In the genomic region with DNA sequence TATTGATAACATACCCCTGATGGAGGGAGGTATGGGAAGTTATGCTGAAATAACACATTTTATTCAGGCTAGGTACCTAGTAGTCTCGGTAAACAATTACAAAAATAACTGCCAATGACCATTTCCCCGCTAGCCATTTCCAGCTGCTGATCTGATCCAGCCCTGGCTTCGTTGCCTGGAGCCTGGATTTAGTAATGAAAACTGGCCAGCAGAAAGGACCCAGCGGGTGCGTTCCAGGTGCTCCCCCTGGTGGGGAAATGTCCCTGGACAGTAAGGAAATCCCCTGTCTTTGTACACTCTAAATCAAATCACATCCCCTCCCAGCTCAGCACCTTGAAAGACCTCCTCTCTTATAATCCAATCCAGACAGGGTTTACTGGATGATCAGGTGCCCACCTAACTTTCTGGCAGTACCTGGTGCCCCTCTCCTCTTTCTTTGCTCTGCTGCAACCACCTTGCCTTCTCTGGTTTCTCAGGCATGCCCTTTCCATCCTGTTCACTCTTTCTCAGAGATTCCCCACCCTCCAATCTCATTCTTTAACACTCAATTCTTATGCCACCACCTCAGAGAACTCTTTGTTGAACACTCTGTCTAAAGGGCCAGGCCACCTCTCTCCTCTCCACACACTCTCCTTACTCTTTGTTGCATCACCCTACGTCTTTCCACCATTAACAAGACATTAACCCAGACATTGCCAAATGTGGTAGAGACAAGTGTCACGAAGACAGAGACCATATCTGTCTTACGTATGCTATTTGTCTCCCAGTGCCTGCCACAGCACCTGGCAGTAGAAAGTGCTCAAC, we compare ENCODE assay signal across 1 cellular context.
A peak's percentile ranks its signal among the peaks of the same experiment; 100 is the strongest.
TF ChIP-seq lines count a peak whose summit lies in the region.

No MANE protein-coding gene starts in this region.

TF ChIP-seq in K562, 482 proteins besides CTCF, POLR2A, EP300 and RAD21 (continues in another document):
- TF ChIP-seq, protein P1, sequence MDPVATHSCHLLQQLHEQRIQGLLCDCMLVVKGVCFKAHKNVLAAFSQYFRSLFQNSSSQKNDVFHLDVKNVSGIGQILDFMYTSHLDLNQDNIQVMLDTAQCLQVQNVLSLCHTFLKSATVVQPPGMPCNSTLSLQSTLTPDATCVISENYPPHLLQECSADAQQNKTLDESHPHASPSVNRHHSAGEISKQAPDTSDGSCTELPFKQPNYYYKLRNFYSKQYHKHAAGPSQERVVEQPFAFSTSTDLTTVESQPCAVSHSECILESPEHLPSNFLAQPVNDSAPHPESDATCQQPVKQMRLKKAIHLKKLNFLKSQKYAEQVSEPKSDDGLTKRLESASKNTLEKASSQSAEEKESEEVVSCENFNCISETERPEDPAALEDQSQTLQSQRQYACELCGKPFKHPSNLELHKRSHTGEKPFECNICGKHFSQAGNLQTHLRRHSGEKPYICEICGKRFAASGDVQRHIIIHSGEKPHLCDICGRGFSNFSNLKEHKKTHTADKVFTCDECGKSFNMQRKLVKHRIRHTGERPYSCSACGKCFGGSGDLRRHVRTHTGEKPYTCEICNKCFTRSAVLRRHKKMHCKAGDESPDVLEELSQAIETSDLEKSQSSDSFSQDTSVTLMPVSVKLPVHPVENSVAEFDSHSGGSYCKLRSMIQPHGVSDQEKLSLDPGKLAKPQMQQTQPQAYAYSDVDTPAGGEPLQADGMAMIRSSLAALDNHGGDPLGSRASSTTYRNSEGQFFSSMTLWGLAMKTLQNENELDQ (CRISPR knock-in tag; IDR thresholded peaks at IDR 0.05; ENCODE audit: borderline replicate concordance): no peak
- no peak for TF ChIP-seq ZNF347 (CRISPR knock-in tag; IDR thresholded peaks at IDR 0.05; ENCODE audit: low read depth)
- no peak for TF ChIP-seq NFYB (IDR thresholded peaks at IDR 0.05; ENCODE audit: extremely low read depth, insufficient read length)
- TF ChIP-seq ZNF175 (CRISPR knock-in tag; IDR thresholded peaks at IDR 0.05; ENCODE audit: low read depth): peak; percentile 93
- no peak for TF ChIP-seq FOXA3 (CRISPR knock-in tag; conservative IDR thresholded peaks at IDR 0.05 in 1 of 2, IDR thresholded peaks at IDR 0.05 in 1 of 2)
- TF ChIP-seq ZNF75A (CRISPR knock-in tag; IDR thresholded peaks at IDR 0.05): no peak
- no peak for TF ChIP-seq PHB2 (IDR thresholded peaks at IDR 0.05; ENCODE audit: low read depth)
- TF ChIP-seq ESRRB (CRISPR knock-in tag; IDR thresholded peaks at IDR 0.05; ENCODE audit: borderline replicate concordance): no peak
- no peak for TF ChIP-seq ZNF3 (CRISPR knock-in tag; IDR thresholded peaks at IDR 0.05)
- no peak for TF ChIP-seq TCF3 (CRISPR knock-in tag; IDR thresholded peaks at IDR 0.05)
- TF ChIP-seq CEBPB (tag; IDR thresholded peaks at IDR 0.05): peak; percentile 48; the same call in 1 of the 2 replicates
- no peak for TF ChIP-seq WHSC1 (IDR thresholded peaks at IDR 0.05; ENCODE audit: low read length)
- 0 out of 2 replicates have a peak, but pooled peaks have one; percentile 50 for TF ChIP-seq ZSCAN32 (CRISPR knock-in tag; IDR thresholded peaks at IDR 0.05)
- TF ChIP-seq, protein P2, sequence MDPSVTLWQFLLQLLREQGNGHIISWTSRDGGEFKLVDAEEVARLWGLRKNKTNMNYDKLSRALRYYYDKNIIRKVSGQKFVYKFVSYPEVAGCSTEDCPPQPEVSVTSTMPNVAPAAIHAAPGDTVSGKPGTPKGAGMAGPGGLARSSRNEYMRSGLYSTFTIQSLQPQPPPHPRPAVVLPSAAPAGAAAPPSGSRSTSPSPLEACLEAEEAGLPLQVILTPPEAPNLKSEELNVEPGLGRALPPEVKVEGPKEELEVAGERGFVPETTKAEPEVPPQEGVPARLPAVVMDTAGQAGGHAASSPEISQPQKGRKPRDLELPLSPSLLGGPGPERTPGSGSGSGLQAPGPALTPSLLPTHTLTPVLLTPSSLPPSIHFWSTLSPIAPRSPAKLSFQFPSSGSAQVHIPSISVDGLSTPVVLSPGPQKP (CRISPR knock-in tag; IDR thresholded peaks at IDR 0.05): no peak
- TF ChIP-seq, protein P3, sequence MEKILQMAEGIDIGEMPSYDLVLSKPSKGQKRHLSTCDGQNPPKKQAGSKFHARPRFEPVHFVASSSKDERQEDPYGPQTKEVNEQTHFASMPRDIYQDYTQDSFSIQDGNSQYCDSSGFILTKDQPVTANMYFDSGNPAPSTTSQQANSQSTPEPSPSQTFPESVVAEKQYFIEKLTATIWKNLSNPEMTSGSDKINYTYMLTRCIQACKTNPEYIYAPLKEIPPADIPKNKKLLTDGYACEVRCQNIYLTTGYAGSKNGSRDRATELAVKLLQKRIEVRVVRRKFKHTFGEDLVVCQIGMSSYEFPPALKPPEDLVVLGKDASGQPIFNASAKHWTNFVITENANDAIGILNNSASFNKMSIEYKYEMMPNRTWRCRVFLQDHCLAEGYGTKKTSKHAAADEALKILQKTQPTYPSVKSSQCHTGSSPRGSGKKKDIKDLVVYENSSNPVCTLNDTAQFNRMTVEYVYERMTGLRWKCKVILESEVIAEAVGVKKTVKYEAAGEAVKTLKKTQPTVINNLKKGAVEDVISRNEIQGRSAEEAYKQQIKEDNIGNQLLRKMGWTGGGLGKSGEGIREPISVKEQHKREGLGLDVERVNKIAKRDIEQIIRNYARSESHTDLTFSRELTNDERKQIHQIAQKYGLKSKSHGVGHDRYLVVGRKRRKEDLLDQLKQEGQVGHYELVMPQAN (IDR thresholded peaks at IDR 0.05; ENCODE audit: borderline replicate concordance): no peak
- no peak for TF ChIP-seq KDM4B (IDR thresholded peaks at IDR 0.05; ENCODE audit: borderline replicate concordance in 2 of 2, low read depth in 1 of 2)
- no peak for TF ChIP-seq NFXL1 (CRISPR knock-in tag; IDR thresholded peaks at IDR 0.05)
- TF ChIP-seq POLR2H (tag; IDR thresholded peaks at IDR 0.05; ENCODE audit: low read depth): 0 out of 2 replicates have a peak, but pooled peaks have one; percentile 18
- no peak for TF ChIP-seq MIER1 (IDR thresholded peaks at IDR 0.05; ENCODE audit: low read depth)
- TF ChIP-seq, protein P4, sequence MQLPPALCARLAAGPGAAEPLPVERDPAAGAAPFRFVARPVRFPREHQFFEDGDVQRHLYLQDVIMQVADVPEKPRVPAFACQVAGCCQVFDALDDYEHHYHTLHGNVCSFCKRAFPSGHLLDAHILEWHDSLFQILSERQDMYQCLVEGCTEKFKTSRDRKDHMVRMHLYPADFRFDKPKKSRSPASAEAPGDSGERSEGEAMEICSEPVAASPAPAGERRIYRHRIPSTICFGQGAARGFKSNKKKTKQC (CRISPR knock-in tag; IDR thresholded peaks at IDR 0.05): no peak
- TF ChIP-seq BMI1 (IDR thresholded peaks at IDR 0.05; ENCODE audit: low read length): no peak
- no peak for TF ChIP-seq PYGO2 (tag; IDR thresholded peaks at IDR 0.05)
- TF ChIP-seq ZC3H4 (CRISPR knock-in tag; IDR thresholded peaks at IDR 0.05; ENCODE audit: borderline replicate concordance): no peak
- peak; percentile 45; the same call in 1 of the 2 replicates for TF ChIP-seq MTA3 (IDR thresholded peaks at IDR 0.05; ENCODE audit: borderline replicate concordance)
- no peak for TF ChIP-seq MTF1 (CRISPR knock-in tag; IDR thresholded peaks at IDR 0.05; ENCODE audit: borderline replicate concordance)
- TF ChIP-seq, protein P5, sequence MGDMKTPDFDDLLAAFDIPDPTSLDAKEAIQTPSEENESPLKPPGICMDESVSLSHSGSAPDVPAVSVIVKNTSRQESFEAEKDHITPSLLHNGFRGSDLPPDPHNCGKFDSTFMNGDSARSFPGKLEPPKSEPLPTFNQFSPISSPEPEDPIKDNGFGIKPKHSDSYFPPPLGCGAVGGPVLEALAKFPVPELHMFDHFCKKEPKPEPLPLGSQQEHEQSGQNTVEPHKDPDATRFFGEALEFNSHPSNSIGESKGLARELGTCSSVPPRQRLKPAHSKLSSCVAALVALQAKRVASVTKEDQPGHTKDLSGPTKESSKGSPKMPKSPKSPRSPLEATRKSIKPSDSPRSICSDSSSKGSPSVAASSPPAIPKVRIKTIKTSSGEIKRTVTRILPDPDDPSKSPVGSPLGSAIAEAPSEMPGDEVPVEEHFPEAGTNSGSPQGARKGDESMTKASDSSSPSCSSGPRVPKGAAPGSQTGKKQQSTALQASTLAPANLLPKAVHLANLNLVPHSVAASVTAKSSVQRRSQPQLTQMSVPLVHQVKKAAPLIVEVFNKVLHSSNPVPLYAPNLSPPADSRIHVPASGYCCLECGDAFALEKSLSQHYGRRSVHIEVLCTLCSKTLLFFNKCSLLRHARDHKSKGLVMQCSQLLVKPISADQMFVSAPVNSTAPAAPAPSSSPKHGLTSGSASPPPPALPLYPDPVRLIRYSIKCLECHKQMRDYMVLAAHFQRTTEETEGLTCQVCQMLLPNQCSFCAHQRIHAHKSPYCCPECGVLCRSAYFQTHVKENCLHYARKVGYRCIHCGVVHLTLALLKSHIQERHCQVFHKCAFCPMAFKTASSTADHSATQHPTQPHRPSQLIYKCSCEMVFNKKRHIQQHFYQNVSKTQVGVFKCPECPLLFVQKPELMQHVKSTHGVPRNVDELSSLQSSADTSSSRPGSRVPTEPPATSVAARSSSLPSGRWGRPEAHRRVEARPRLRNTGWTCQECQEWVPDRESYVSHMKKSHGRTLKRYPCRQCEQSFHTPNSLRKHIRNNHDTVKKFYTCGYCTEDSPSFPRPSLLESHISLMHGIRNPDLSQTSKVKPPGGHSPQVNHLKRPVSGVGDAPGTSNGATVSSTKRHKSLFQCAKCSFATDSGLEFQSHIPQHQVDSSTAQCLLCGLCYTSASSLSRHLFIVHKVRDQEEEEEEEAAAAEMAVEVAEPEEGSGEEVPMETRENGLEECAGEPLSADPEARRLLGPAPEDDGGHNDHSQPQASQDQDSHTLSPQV (IDR thresholded peaks at IDR 0.05): no peak
- no peak for TF ChIP-seq POLR2AphosphoS2 (IDR thresholded peaks at IDR 0.05; ENCODE audit: low read length)
- TF ChIP-seq CCAR2 (IDR thresholded peaks at IDR 0.05; ENCODE audit: low read depth, low read length): no peak
- TF ChIP-seq RBM14 (IDR thresholded peaks at IDR 0.05; ENCODE audit: borderline replicate concordance, insufficient read depth, low read depth, low read length): no peak
- no peak for TF ChIP-seq ZNF174 (CRISPR knock-in tag; IDR thresholded peaks at IDR 0.05)
- TF ChIP-seq XRCC3 (IDR thresholded peaks at IDR 0.05): no peak
- TF ChIP-seq, protein P6, sequence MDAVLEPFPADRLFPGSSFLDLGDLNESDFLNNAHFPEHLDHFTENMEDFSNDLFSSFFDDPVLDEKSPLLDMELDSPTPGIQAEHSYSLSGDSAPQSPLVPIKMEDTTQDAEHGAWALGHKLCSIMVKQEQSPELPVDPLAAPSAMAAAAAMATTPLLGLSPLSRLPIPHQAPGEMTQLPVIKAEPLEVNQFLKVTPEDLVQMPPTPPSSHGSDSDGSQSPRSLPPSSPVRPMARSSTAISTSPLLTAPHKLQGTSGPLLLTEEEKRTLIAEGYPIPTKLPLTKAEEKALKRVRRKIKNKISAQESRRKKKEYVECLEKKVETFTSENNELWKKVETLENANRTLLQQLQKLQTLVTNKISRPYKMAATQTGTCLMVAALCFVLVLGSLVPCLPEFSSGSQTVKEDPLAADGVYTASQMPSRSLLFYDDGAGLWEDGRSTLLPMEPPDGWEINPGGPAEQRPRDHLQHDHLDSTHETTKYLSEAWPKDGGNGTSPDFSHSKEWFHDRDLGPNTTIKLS (IDR thresholded peaks at IDR 0.05; ENCODE audit: borderline replicate concordance, low read depth): no peak
- TF ChIP-seq ILF3 (IDR thresholded peaks at IDR 0.05; ENCODE audit: borderline replicate concordance): no peak
- TF ChIP-seq TRIM24 (IDR thresholded peaks at IDR 0.05): peak; percentile 89 to 91; a peak in 3 of 4 replicates
- TF ChIP-seq, protein P7, sequence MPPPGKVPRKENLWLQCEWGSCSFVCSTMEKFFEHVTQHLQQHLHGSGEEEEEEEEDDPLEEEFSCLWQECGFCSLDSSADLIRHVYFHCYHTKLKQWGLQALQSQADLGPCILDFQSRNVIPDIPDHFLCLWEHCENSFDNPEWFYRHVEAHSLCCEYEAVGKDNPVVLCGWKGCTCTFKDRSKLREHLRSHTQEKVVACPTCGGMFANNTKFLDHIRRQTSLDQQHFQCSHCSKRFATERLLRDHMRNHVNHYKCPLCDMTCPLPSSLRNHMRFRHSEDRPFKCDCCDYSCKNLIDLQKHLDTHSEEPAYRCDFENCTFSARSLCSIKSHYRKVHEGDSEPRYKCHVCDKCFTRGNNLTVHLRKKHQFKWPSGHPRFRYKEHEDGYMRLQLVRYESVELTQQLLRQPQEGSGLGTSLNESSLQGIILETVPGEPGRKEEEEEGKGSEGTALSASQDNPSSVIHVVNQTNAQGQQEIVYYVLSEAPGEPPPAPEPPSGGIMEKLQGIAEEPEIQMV (tag; conservative IDR thresholded peaks at IDR 0.05; ENCODE audit: low read depth): no peak
- no peak for TF ChIP-seq HNRNPH1 (optimal IDR thresholded peaks at IDR 0.05; ENCODE audit: low read depth, low read length)
- TF ChIP-seq, protein P8, sequence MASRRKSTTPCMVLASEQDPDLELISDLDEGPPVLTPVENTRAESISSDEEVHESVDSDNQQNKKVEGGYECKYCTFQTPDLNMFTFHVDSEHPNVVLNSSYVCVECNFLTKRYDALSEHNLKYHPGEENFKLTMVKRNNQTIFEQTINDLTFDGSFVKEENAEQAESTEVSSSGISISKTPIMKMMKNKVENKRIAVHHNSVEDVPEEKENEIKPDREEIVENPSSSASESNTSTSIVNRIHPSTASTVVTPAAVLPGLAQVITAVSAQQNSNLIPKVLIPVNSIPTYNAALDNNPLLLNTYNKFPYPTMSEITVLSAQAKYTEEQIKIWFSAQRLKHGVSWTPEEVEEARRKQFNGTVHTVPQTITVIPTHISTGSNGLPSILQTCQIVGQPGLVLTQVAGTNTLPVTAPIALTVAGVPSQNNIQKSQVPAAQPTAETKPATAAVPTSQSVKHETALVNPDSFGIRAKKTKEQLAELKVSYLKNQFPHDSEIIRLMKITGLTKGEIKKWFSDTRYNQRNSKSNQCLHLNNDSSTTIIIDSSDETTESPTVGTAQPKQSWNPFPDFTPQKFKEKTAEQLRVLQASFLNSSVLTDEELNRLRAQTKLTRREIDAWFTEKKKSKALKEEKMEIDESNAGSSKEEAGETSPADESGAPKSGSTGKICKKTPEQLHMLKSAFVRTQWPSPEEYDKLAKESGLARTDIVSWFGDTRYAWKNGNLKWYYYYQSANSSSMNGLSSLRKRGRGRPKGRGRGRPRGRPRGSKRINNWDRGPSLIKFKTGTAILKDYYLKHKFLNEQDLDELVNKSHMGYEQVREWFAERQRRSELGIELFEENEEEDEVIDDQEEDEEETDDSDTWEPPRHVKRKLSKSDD (conservative IDR thresholded peaks at IDR 0.05; ENCODE audit: low read length): no peak
- no peak for TF ChIP-seq SNIP1 (IDR thresholded peaks at IDR 0.05; ENCODE audit: low read depth)
- TF ChIP-seq MTA1 (IDR thresholded peaks at IDR 0.05; ENCODE audit: borderline replicate concordance): no peak
- no peak for TF ChIP-seq ARNT (IDR thresholded peaks at IDR 0.05)
- TF ChIP-seq YBX1 (IDR thresholded peaks at IDR 0.05): no peak
- no peak for TF ChIP-seq PTRF (tag; IDR thresholded peaks at IDR 0.05)
- TF ChIP-seq SNRNP70 (optimal IDR thresholded peaks at IDR 0.05; ENCODE audit: low read depth, low read length): no peak
- no peak for TF ChIP-seq FUS (optimal IDR thresholded peaks at IDR 0.05; ENCODE audit: low read depth, low read length)
- TF ChIP-seq MAFG (tag; conservative IDR thresholded peaks at IDR 0.05): no peak
- no peak for TF ChIP-seq ZNF408 (CRISPR knock-in tag; IDR thresholded peaks at IDR 0.05; ENCODE audit: low read depth)
- TF ChIP-seq, protein P9, sequence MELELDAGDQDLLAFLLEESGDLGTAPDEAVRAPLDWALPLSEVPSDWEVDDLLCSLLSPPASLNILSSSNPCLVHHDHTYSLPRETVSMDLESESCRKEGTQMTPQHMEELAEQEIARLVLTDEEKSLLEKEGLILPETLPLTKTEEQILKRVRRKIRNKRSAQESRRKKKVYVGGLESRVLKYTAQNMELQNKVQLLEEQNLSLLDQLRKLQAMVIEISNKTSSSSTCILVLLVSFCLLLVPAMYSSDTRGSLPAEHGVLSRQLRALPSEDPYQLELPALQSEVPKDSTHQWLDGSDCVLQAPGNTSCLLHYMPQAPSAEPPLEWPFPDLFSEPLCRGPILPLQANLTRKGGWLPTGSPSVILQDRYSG (tag; conservative IDR thresholded peaks at IDR 0.05; ENCODE audit: low read depth): no peak
